ENCODE assay signal across 1 cellular context in genomic region chr2:46657042-46657504, GRCh38.
TF ChIP-seq lines count a peak whose summit lies in the region.

No MANE protein-coding gene starts in this region.

TF ChIP-seq in SK-N-SH treated with all-trans-retinoic acid at 6 μM for 48 hours, 23 proteins besides CTCF, POLR2A, EP300 and RAD21 (continued from another document):
- TF ChIP-seq POU6F1 (CRISPR knock-in tag; IDR thresholded peaks at IDR 0.05; ENCODE audit: borderline replicate concordance, low read depth), result no peak
- no peak for TF ChIP-seq ZFP30 (CRISPR knock-in tag; IDR thresholded peaks at IDR 0.05)
- no peak for TF ChIP-seq CSDC2 (CRISPR knock-in tag; IDR thresholded peaks at IDR 0.05)
- no peak for TF ChIP-seq ZNF8 (CRISPR knock-in tag; IDR thresholded peaks at IDR 0.05)
